8 cellular contexts compared by ENCODE assay signal in genomic region chr2:162318280-162319222, GRCh38. TPM values are rescaled to one million over a fixed set of nuclear protein-coding genes. Genes with fewer than 3 reads are reported as not detected.
DNase-seq lines count a peak whose midpoint lies in the region; ATAC-seq and TF ChIP-seq lines count a peak whose summit lies in the region.

IFIH1 (minus strand) TSS chr2:162318684; CDS start chr2:162318307, 377 bp downstream.

- DNase-seq in HCEC 1CT (peak; percentile 89), MM.1S (peak; percentile 97), T-helper 1 cell (peak; percentile 64 to 85 (median 75)), heart left ventricle (peak; percentile 79 to 86 (median 84)), posterior cingulate gyrus (peak in 8 of 10 donors; percentile 51 to 90 (median 58)), upper lobe of left lung (peak; percentile 86 to 91)

- peak; percentile 93 to 98 (median 97) for ATAC-seq in heart left ventricle
- peak; percentile 93 to 97 for ATAC-seq in upper lobe of left lung (ENCODE audit: low FRiP score in 2 of 2)

- H3K9me2 ChIP-seq in MM.1S (replicated peaks; ENCODE audit: insufficient read depth, low read length) = no peaks in the 10 kb centered on the region

- H4K20me1 ChIP-seq in MM.1S (ENCODE audit: insufficient read depth, low read length) = no peaks in the 10 kb centered on the region

- peak in 1 of 4 donors; percentile 9 for TF ChIP-seq EP300 in upper lobe of left lung (IDR thresholded peaks at IDR 0.05)

- intact Hi-C loops in heart left ventricle (cut with DNase I) (loop anchor here in 1 of 10 donors (2.0 kb wide), 1 partner anchor 24 kb away; no protein-coding TSS in a partner anchor), posterior cingulate gyrus (cut with DNase I) (no loop called here)

- H3K79me2 ChIP-seq in MM.1S (ENCODE audit: low read length) = peaks cover 62% of the 10 kb centered on the region

- WGBS in adipose tissue, 3 donors = 0 to 1% (median 0%) methylated on average over 47 of the region's 47 CpGs
- whole genome bisulfite sequencing in heart left ventricle, 4 donors = 1 to 2% (median 2%) methylated on average over 30 to 47 of the region's 47 CpGs
- WGBS in upper lobe of left lung, 2 donors = 0 to 1% methylated on average over 19 to 25 of the region's 47 CpGs

- peaks cover 26% of the 10 kb centered on the region for H3F3A ChIP-seq in MM.1S (ENCODE audit: insufficient read depth, low read length)

- peak within 1 kb of the TSS; percentile 78 for H2AFZ ChIP-seq in MM.1S (ENCODE audit: low read length)

- H3K4me1 ChIP-seq in MM.1S (ENCODE audit: low read length) (peaks cover 37% of the 10 kb centered on the region), heart left ventricle (peaks cover 0 to 68% (median 8%) of the 10 kb centered on the region in 12 donors), upper lobe of left lung (peaks cover 29 to 44% (median 40%) of the 10 kb centered on the region in 4 donors)

- peak within 1 kb of the TSS; percentile 78 for H3K4me2 ChIP-seq in MM.1S (ENCODE audit: low read depth, low read length)

- no peaks in the 10 kb centered on the region for H3K27me3 ChIP-seq in MM.1S (replicated peaks; ENCODE audit: insufficient read depth, low read length)
- no peaks in the 10 kb centered on the region for H3K27me3 ChIP-seq in heart left ventricle
- no peaks in the 10 kb centered on the region for H3K27me3 ChIP-seq in upper lobe of left lung

- peak in 1 of 2 donors; percentile 47 for TF ChIP-seq POLR2A in heart left ventricle (IDR thresholded peaks at IDR 0.05)
- TF ChIP-seq POLR2A in upper lobe of left lung (IDR thresholded peaks at IDR 0.05) = peak; percentile 26 to 71 (median 34)

- peak; percentile 25 for TF ChIP-seq CTCF in MM.1S (IDR thresholded peaks at IDR 0.05; ENCODE audit: low read length)
- TF ChIP-seq CTCF in heart left ventricle (IDR thresholded peaks at IDR 0.05) = peak in 8 of 12 donors; percentile 9 to 58 (median 40)
- peak in 1 of 6 experiments; percentile 21 for TF ChIP-seq CTCF in upper lobe of left lung (IDR thresholded peaks at IDR 0.05)

- H3K36me3 ChIP-seq in MM.1S (replicated peaks; ENCODE audit: insufficient read depth, low read length) (no peaks in the 10 kb centered on the region), heart left ventricle (peaks cover 0 to 4% (median 0%) of the 10 kb centered on the region in 9 donors), upper lobe of left lung (no peaks in the 10 kb centered on the region)

- H3K27ac ChIP-seq in MM.1S (ENCODE audit: low read length) (peak within 1 kb of the TSS; percentile 89), adipose tissue (ENCODE audit: low read depth, low read length) (peak within 1 kb of the TSS; percentile 33), heart left ventricle (peak within 1 kb of the TSS; percentile 82 to 98 (median 86)), upper lobe of left lung (peak within 1 kb of the TSS; percentile 95 to 98 (median 96))

- H3K4me3 ChIP-seq in GM08714 (ENCODE audit: low read length) = peak within 1 kb of the TSS; percentile 92
- H3K4me3 ChIP-seq in MM.1S (ENCODE audit: low read length) = peak within 1 kb of the TSS; percentile 96
- H3K4me3 ChIP-seq in heart left ventricle = peak within 1 kb of the TSS; percentile 59 to 95 (median 82)
- peak within 1 kb of the TSS; percentile 63 to 94 (median 82) for H3K4me3 ChIP-seq in upper lobe of left lung

- peak within 1 kb of the TSS; percentile 82 for H3K9ac ChIP-seq in MM.1S (ENCODE audit: low read length)

- H3K9me3 ChIP-seq in MM.1S (replicated peaks; ENCODE audit: insufficient read depth, low read length) (no peaks in the 10 kb centered on the region), heart left ventricle (no peaks in the 10 kb centered on the region), upper lobe of left lung (no peaks in the 10 kb centered on the region)

RNA-seq across cellular contexts. Expression of gene IFIH1, which starts in this region (rescaled TPM):
- polyA plus RNA-seq in adipose tissue = 1 to 10 TPM; 4.6 to 8.5 (median 6.0) TPM
- 10 to 100 TPM in 3 of 9 donors, 1 to 10 TPM in 6; 4.5 to 24.2 (median 6.8) TPM for total RNA-seq in heart left ventricle
- polyA plus RNA-seq in heart left ventricle = 1 to 10 TPM; 3.4 to 3.6 TPM
- total RNA-seq in upper lobe of left lung = 10 to 100 TPM; 21.0 to 47.2 (median 28.5) TPM

Comparison
In these comparisons a context has a peak if more than half of its experiments do, and no peak if none do; other contexts are left out.
1. Peak in every context shown above with its lines: DNase-seq, ATAC-seq, H3K4me3 ChIP-seq and H3K27ac ChIP-seq.
2. H3K27ac ChIP-seq: peak in every context shown above with its lines; median percentile 96 in upper lobe of left lung; 89 in MM.1S; 86 in heart left ventricle; 33 in adipose tissue.